ENCODE assay signal across 17 cellular contexts in genomic region chr21:15327637-15328265, GRCh38.
DNase-seq lines count a peak whose midpoint lies in the region; ATAC-seq, FAIRE-seq and TF ChIP-seq lines count a peak whose summit lies in the region.
"Had no signal": no experiment of that assay in that cellular context is flagged by ENCODE, and none has a peak within 500 bp of the region (broad histone marks: within the 10 kb centered on the region; RNA-seq: fewer than 3 reads in every experiment).

No MANE protein-coding gene starts in this region.

- no peaks in the 10 kb centered on the region for H4K20me1 ChIP-seq in HepG2 (ENCODE audit: insufficient read depth, low read length)
- H4K20me1 ChIP-seq: BLaER1 had no signal

- TF ChIP-seq POLR2A in heart left ventricle (IDR thresholded peaks at IDR 0.05) (no peak), HepG2 (IDR thresholded peaks at IDR 0.05; ENCODE audit: insufficient read depth in 1 of 2, low read depth in 2 of 2, low read length in 2 of 2) (no peak)

- H4K8ac ChIP-seq in trophoblast cell (ENCODE audit: low read depth, low read length) = no peak overlapping the region

- no peak overlapping the region for H2BK12ac ChIP-seq in trophoblast cell (ENCODE audit: low read length)

- no peaks in the 10 kb centered on the region for H3K79me1 ChIP-seq in trophoblast cell (ENCODE audit: low read length)

- H4K12ac ChIP-seq in trophoblast cell (ENCODE audit: low read depth, low read length) = no peak overlapping the region

- CTCF ChIA-PET in HepG2 (lab: Yijun Ruan, JAX; ENCODE audit: low intra/inter-chr PET ratio, low total read pairs) = no interaction called here

- no peak overlapping the region for H2BK5ac ChIP-seq in trophoblast cell (ENCODE audit: low read depth, low read length, poor library complexity)

- FAIRE-seq in HTR-8/SVneo (lab: Jason Lieb, UNC) (peak; percentile 4), HepG2 (lab: Jason Lieb, UNC) (no peak)
- FAIRE-seq: GM18507, H54 had no signal

- H3K9me3 ChIP-seq in heart left ventricle (peaks cover 0 to 10% (median 0%) of the 10 kb centered on the region in 12 donors), HepG2 (ENCODE audit: low read length) (no peaks in the 10 kb centered on the region), trophoblast cell (ENCODE audit: insufficient read depth, low read depth, low read length) (peaks cover 5% of the 10 kb centered on the region)
- H3K9me3 ChIP-seq: Caco-2 had no signal

- no peak overlapping the region for H3K4ac ChIP-seq in trophoblast cell (ENCODE audit: low read depth, low read length)

- no peak overlapping the region for H2AK5ac ChIP-seq in trophoblast cell (ENCODE audit: low read length)

- ATAC-seq in heart left ventricle (peak in 3 of 4 donors; percentile 49 to 78 (median 64)), Right ventricle myocardium inferior (no peak), HepG2 (peak; percentile 75)
- ATAC-seq: HCT116 had no signal

- H3K27ac ChIP-seq in heart left ventricle (no peak overlapping the region), HepG2 (ENCODE audit: extremely low read length, insufficient read depth, low read length) (no peak overlapping the region), trophoblast cell (ENCODE audit: low read depth, low read length) (no peak overlapping the region)
- H3K27ac ChIP-seq: BLaER1, HL-60 had no signal

- intact Hi-C loops in heart left ventricle (cut with DNase I) = no loop called here
- intact Hi-C loops in Right ventricle myocardium inferior (cut with DNase I) = no loop called here
- intact Hi-C loops in HepG2 (cut with micrococcal nuclease; ENCODE audit: unreplicated experiment) = no loop called here

- no peaks in the 10 kb centered on the region for H3K27me3 ChIP-seq in heart left ventricle
- H3K27me3 ChIP-seq in HepG2 (ENCODE audit: control insufficient read depth in 1 of 2, insufficient read depth in 2 of 2, low read length in 2 of 2) = no peaks in the 10 kb centered on the region
- no peaks in the 10 kb centered on the region for H3K27me3 ChIP-seq in trophoblast cell (ENCODE audit: insufficient read depth, low read length)
- H3K27me3 ChIP-seq: BLaER1 had no signal

- DNase-seq in heart left ventricle (peak in 1 of 5 donors; percentile 26), Right ventricle myocardium inferior (ENCODE audit: missing footprints) (no peak), HTR-8/SVneo (ENCODE audit: insufficient read length, low spot score) (no peak), HepG2 (ENCODE audit: low spot score) (no peak), trophoblast cell (no peak), germinal center (ENCODE audit: low spot score) (no peak), NCI-H2196 (lab: John Stamatoyannopoulos, UW; ENCODE audit: unreplicated experiment) (no peak), NCI-H2029 treated with DMSO at 0.1 percent for 48 hours (lab: John Stamatoyannopoulos, UW) (no peak)
- DNase-seq: 8988T; AML-193; Caco-2; CD8-positive, alpha-beta memory T cell had no signal

- no peak overlapping the region for H2BK120ac ChIP-seq in trophoblast cell (ENCODE audit: insufficient read depth, low read length, poor library complexity)

- BruUV-seq in HepG2 (replicated peaks; lab: Mats Ljungman, UMichigan) = no TSS peak

- no peak overlapping the region for H3K14ac ChIP-seq in trophoblast cell (ENCODE audit: low read length)

- in situ Hi-C loops in HepG2 (cut with HindIII; ENCODE audit: extremely low pct_ligation_motif_present, low pct_unique_long_range_greater_than_20kb) = no loop called here

- H3K4me1 ChIP-seq in heart left ventricle (peaks cover 0 to 6% (median 0%) of the 10 kb centered on the region in 12 donors), HepG2 (ENCODE audit: insufficient read depth, low read length) (peaks cover 27% of the 10 kb centered on the region), trophoblast cell (ENCODE audit: control insufficient read depth in 1 of 2, insufficient read depth in 2 of 2, low read length in 2 of 2) (peaks cover 3 to 5% of the 10 kb centered on the region in 2 experiments)
- H3K4me1 ChIP-seq: BLaER1, Caco-2 had no signal

- H3K4me3 ChIP-seq in heart left ventricle (no peak overlapping the region), HepG2 (replicated peaks in 1 of 3; ENCODE audit: insufficient read depth in 1 of 3, low read depth in 2 of 3, low read length in 3 of 3) (peak overlapping the region in 1 of 3 experiments; percentile 11; a peak in 1 of 6 replicates), trophoblast cell (ENCODE audit: low read depth, low read length) (peak overlapping the region; percentile 21)
- H3K4me3 ChIP-seq: BLaER1 had no signal

- H2AFZ ChIP-seq in HepG2 (ENCODE audit: low read length) (peak overlapping the region; percentile 25), trophoblast cell (ENCODE audit: insufficient read depth, low read length, poor library complexity) (peak overlapping the region; percentile 15)

- TF ChIP-seq EP300 in HepG2 (IDR thresholded peaks at IDR 0.05; ENCODE audit: low read depth in 2 of 2, low read length in 2 of 2) (no peak), HepG2 (CRISPR knock-in tag; IDR thresholded peaks at IDR 0.05; ENCODE audit: borderline replicate concordance) (no peak)

- no peak for TF ChIP-seq RAD21 in HepG2 (CRISPR knock-in tag; IDR thresholded peaks at IDR 0.05)

- no peak for TF ChIP-seq CTCF in heart left ventricle (IDR thresholded peaks at IDR 0.05)
- no peak for TF ChIP-seq CTCF in HepG2 (CRISPR knock-in tag; IDR thresholded peaks at IDR 0.05)

- no peaks in the 10 kb centered on the region for H3K79me2 ChIP-seq in HepG2 (ENCODE audit: insufficient read depth, low read length)
- no peaks in the 10 kb centered on the region for H3K79me2 ChIP-seq in trophoblast cell (ENCODE audit: control insufficient read depth, insufficient read depth, low read length, poor library complexity)

- POLR2A ChIA-PET in HepG2 (lab: Yijun Ruan, JAX) = no interaction called here

- no peak overlapping the region for H4K91ac ChIP-seq in trophoblast cell (ENCODE audit: low read depth, low read length)

- H3K4me2 ChIP-seq in HepG2 (ENCODE audit: low read depth, low read length) (peak overlapping the region; percentile 50), trophoblast cell (ENCODE audit: low read length) (no peak overlapping the region)
- H3K4me2 ChIP-seq: BLaER1 had no signal

- H3K18ac ChIP-seq in trophoblast cell (ENCODE audit: low read length) = no peak overlapping the region

- H3K9ac ChIP-seq in HepG2 (ENCODE audit: insufficient read depth, low read depth, low read length) (no peak overlapping the region), trophoblast cell (ENCODE audit: low read length) (no peak overlapping the region)
- H3K9ac ChIP-seq: BLaER1 had no signal

- H3K36me3 ChIP-seq in heart left ventricle (no peaks in the 10 kb centered on the region), HepG2 (replicated peaks in 1 of 2; ENCODE audit: control insufficient read depth in 1 of 2, insufficient read depth in 2 of 2, low read length in 2 of 2) (no peaks in the 10 kb centered on the region), trophoblast cell (ENCODE audit: control insufficient read depth in 1 of 2, insufficient read depth in 2 of 2, low read length in 2 of 2) (no peaks in the 10 kb centered on the region)

- H3K23ac ChIP-seq in trophoblast cell (ENCODE audit: low read length) = peak overlapping the region; percentile 90

- 71 to 91% (median 84%) methylated on average over 2 of the region's 2 CpGs for WGBS in heart left ventricle, 4 donors
- 44% methylated on average over 1 of the region's 2 CpGs for WGBS in HepG2 (ENCODE audit: low lambda C conversion rate)
- WGBS in trophoblast cell (ENCODE audit: extremely low coverage, insufficient coverage, insufficient read length) = no CpG with 5 or more reads among the region's 2 CpGs

TF ChIP-seq in HepG2, 621 proteins besides CTCF, POLR2A, EP300 and RAD21 (continues in another document):
- TF ChIP-seq SPEN (CRISPR knock-in tag; IDR thresholded peaks at IDR 0.05; ENCODE audit: low read depth) (no peak), ZNF775 (CRISPR knock-in tag; IDR thresholded peaks at IDR 0.05; ENCODE audit: borderline replicate concordance) (no peak), ZBTB42 (CRISPR knock-in tag; IDR thresholded peaks at IDR 0.05) (no peak), CENPT (CRISPR knock-in tag; IDR thresholded peaks at IDR 0.05; ENCODE audit: low read depth) (no peak), SOX5 (CRISPR knock-in tag; IDR thresholded peaks at IDR 0.05; ENCODE audit: borderline replicate concordance) (no peak), ZNF292 (CRISPR knock-in tag; IDR thresholded peaks at IDR 0.05; ENCODE audit: borderline replicate concordance, low read depth) (0 out of 2 replicates have a peak, but pooled peaks have one; percentile 33), KLF13 (CRISPR knock-in tag; IDR thresholded peaks at IDR 0.05) (no peak), ZBTB39 (CRISPR knock-in tag; IDR thresholded peaks at IDR 0.05) (no peak)
